ENCODE assay signal across 10 cellular contexts in the genomic region with DNA sequence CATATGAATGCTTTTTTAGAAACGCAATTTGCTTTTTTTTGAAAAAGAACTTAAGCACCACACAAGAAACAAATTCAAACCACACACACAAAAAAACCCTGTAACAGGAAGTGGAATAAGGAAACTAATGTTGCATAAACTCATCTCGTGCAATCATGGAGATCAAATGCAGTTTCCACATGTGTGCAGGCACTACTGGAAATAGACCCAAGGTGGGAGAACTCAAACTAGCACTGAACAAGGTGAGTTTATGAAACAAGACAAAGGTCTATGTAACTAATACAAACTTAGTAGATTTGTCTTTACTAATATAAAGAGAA. TPM values are rescaled to one million over a fixed set of nuclear protein-coding genes. Genes with fewer than 3 reads are reported as not detected.
DNase-seq lines count a peak whose midpoint lies in the region; ATAC-seq and TF ChIP-seq lines count a peak whose summit lies in the region.
"Had no signal": no experiment of that assay in that cellular context is flagged by ENCODE, and none has a peak within 500 bp of the region (broad histone marks: within the 10 kb centered on the region; RNA-seq: fewer than 3 reads in every experiment).

No MANE protein-coding gene starts in this region.

- H3F3A ChIP-seq in smooth muscle cell (ENCODE audit: low read depth), result peaks cover 8% of the 10 kb centered on the region

- H3K27ac ChIP-seq in smooth muscle cell (ENCODE audit: low read depth), result peak overlapping the region; percentile 0

- H3K9ac ChIP-seq in smooth muscle cell (ENCODE audit: low read depth), result no peak overlapping the region

- DNase-seq in activated CD4-positive, alpha-beta T cell treated with anti-CD3 and anti-CD28 coated beads for 36 hours, result no peak
- no peak for DNase-seq in activated CD4-positive, alpha-beta T cell treated with anti-CD3 and anti-CD28 coated beads, Interleukin-2, amount 50 U/mL, for 48 hours
- no peak for DNase-seq in activated B cell treated with CpG ODN at 0.5 μM for 24 hours
- no peak for DNase-seq in smooth muscle cell (lab: John Stamatoyannopoulos, UW; ENCODE audit: unreplicated experiment)
- DNase-seq in EL, result no peak
- no peak for DNase-seq in chondrocyte (ENCODE audit: low spot score)
- no peak for DNase-seq in NCI-H345 (lab: John Stamatoyannopoulos, UW)
- DNase-seq: activated CD4-positive, CD25-positive, alpha-beta regulatory T cell had no signal

- no peaks in the 10 kb centered on the region for H3K27me3 Mint-ChIP-seq in activated CD4-positive, alpha-beta T cell treated with anti-CD3 and anti-CD28 coated beads for 36 hours
- H3K27me3 Mint-ChIP-seq in activated B cell treated with CpG ODN at 0.5 μM for 24 hours, result no peaks in the 10 kb centered on the region
- no peaks in the 10 kb centered on the region for H3K27me3 Mint-ChIP-seq in chondrocyte (ENCODE audit: low read depth)

- H3K79me2 ChIP-seq in smooth muscle cell (ENCODE audit: low read depth), result peaks cover 7% of the 10 kb centered on the region

- no peaks in the 10 kb centered on the region for H3K36me3 ChIP-seq in smooth muscle cell (ENCODE audit: low read depth)

- intact Hi-C loops in activated CD4-positive, alpha-beta T cell treated with anti-CD3 and anti-CD28 coated beads for 36 hours (cut with DNase I, micrococcal nuclease), result loop anchor here in 1 of 2 experiments (1.0 kb wide), 1 partner anchor 18 kb away; the partner anchor contains the start of gene NIN
- intact Hi-C loops in activated B cell treated with CpG ODN at 0.5 μM for 24 hours (cut with micrococcal nuclease), result loop anchor here (1.0 to 2.0 kb wide), 5 partner anchors 9 to 47 kb away; partner anchors contain the start of gene NIN

- H3K9me3 Mint-ChIP-seq in activated CD4-positive, alpha-beta T cell treated with anti-CD3 and anti-CD28 coated beads for 36 hours (ENCODE audit: low read depth), result peaks cover 10% of the 10 kb centered on the region
- H3K9me3 Mint-ChIP-seq in activated B cell treated with CpG ODN at 0.5 μM for 24 hours, result peaks cover 5% of the 10 kb centered on the region
- peaks cover 12% of the 10 kb centered on the region for H3K9me3 Mint-ChIP-seq in chondrocyte (ENCODE audit: low read depth)

- POLR2A ChIA-PET in activated CD4-positive, alpha-beta T cell treated with anti-CD3 and anti-CD28 coated beads for 36 hours (lab: Charles Lee), result no interaction called here
- POLR2A ChIA-PET in activated B cell treated with CpG ODN at 0.5 μM for 24 hours (lab: Charles Lee), result interaction anchor here (1.8 to 4.6 kb wide), 3 partner anchors 9 to 23 kb away, joined by 8 to 30 read pairs (median 10); no protein-coding TSS in a partner anchor

- H3K4me1 Mint-ChIP-seq in activated CD4-positive, alpha-beta T cell treated with anti-CD3 and anti-CD28 coated beads for 36 hours, result peaks cover 39% of the 10 kb centered on the region
- H3K4me1 Mint-ChIP-seq in activated B cell treated with CpG ODN at 0.5 μM for 24 hours, result peaks cover 67% of the 10 kb centered on the region
- peaks cover 14% of the 10 kb centered on the region for H3K4me1 Mint-ChIP-seq in chondrocyte (ENCODE audit: low read depth)

- H3K4me3 ChIP-seq in smooth muscle cell, result no peak overlapping the region

- peaks cover 36% of the 10 kb centered on the region for H3K36me3 Mint-ChIP-seq in activated CD4-positive, alpha-beta T cell treated with anti-CD3 and anti-CD28 coated beads for 36 hours (ENCODE audit: low read depth)
- H3K36me3 Mint-ChIP-seq in activated B cell treated with CpG ODN at 0.5 μM for 24 hours (ENCODE audit: low read depth), result peaks cover 45% of the 10 kb centered on the region
- peaks cover 9% of the 10 kb centered on the region for H3K36me3 Mint-ChIP-seq in chondrocyte (ENCODE audit: low read depth)

- H3K4me2 ChIP-seq in smooth muscle cell, result no peak overlapping the region

- peaks cover 3% of the 10 kb centered on the region for H3K4me1 ChIP-seq in smooth muscle cell (ENCODE audit: low read depth)

- no peaks in the 10 kb centered on the region for H4K20me1 ChIP-seq in smooth muscle cell (ENCODE audit: low read depth)

- no peak for TF ChIP-seq CTCF in activated B cell treated with CpG ODN at 0.5 μM for 24 hours (IDR thresholded peaks at IDR 0.05)
- TF ChIP-seq CTCF in smooth muscle cell (IDR thresholded peaks at IDR 0.05; ENCODE audit: borderline replicate concordance, insufficient read depth, poor library complexity, severe bottlenecking), result no peak
- TF ChIP-seq CTCF in chondrocyte (IDR thresholded peaks at IDR 0.05), result no peak

- no peak overlapping the region for H2AFZ ChIP-seq in smooth muscle cell (ENCODE audit: low read depth)

- H3K27ac Mint-ChIP-seq in activated CD4-positive, alpha-beta T cell treated with anti-CD3 and anti-CD28 coated beads for 36 hours, result peak overlapping the region; percentile 95
- H3K27ac Mint-ChIP-seq in activated B cell treated with CpG ODN at 0.5 μM for 24 hours (peak overlapping the region; percentile 92), chondrocyte (ENCODE audit: unreplicated experiment) (no peak overlapping the region)

- peak; percentile 83 for ATAC-seq in activated CD4-positive, alpha-beta T cell treated with anti-CD3 and anti-CD28 coated beads for 36 hours
- ATAC-seq in HG03060 (IDR thresholded peaks at IDR 0.05; ENCODE audit: low read depth, unreplicated experiment) (peak; percentile 73), activated B cell treated with CpG ODN at 0.5 μM for 24 hours (ENCODE audit: low read depth) (peak; percentile 76)

- peak overlapping the region; percentile 54 for H3K4me3 Mint-ChIP-seq in activated CD4-positive, alpha-beta T cell treated with anti-CD3 and anti-CD28 coated beads for 36 hours
- H3K4me3 Mint-ChIP-seq in activated B cell treated with CpG ODN at 0.5 μM for 24 hours, result peak overlapping the region; percentile 80
- no peak overlapping the region for H3K4me3 Mint-ChIP-seq in chondrocyte (ENCODE audit: unreplicated experiment)

- H3K9me3 ChIP-seq in smooth muscle cell (replicated peaks; ENCODE audit: low read depth), result no peaks in the 10 kb centered on the region

- CTCF ChIA-PET in activated CD4-positive, alpha-beta T cell treated with anti-CD3 and anti-CD28 coated beads for 36 hours (lab: Charles Lee), result interaction anchor here (1.0 to 2.0 kb wide), 2 partner anchors 12 to 47 kb away, joined by 4 to 7 read pairs; no protein-coding TSS in a partner anchor
- CTCF ChIA-PET in activated B cell treated with CpG ODN at 0.5 μM for 24 hours (lab: Charles Lee), result interaction anchor here (4.1 kb wide), 1 partner anchor 47 kb away, joined by 22 read pairs; no protein-coding TSS in a partner anchor

- WGBS in smooth muscle cell (ENCODE audit: low lambda C conversion rate), result 66% methylated on average over 2 of the region's 2 CpGs

- H3K27me3 ChIP-seq in smooth muscle cell (ENCODE audit: low read depth), result no peaks in the 10 kb centered on the region

RNA-seq across cellular contexts. Expression of gene NIN, which starts 17.5 kb away (rescaled TPM):
- total RNA-seq in activated CD4-positive, alpha-beta T cell treated with anti-CD3 and anti-CD28 coated beads for 36 hours, result 10 to 100 TPM; 47.5 to 53.8 TPM
- total RNA-seq in activated B cell treated with CpG ODN at 0.5 μM for 24 hours (145 and 156 TPM in 2 replicates), smooth muscle cell (14.9 and 25.6 TPM in 2 replicates), chondrocyte (43.5 to 46.9 TPM (median 45.0 TPM) in 3 replicates)
- polyA plus RNA-seq in smooth muscle cell, result 7.5 and 9.3 TPM in 2 replicates

RNA-seq across cellular contexts. Expression of gene ABHD12B, which starts 58.3 kb away (rescaled TPM):
- total RNA-seq in activated CD4-positive, alpha-beta T cell treated with anti-CD3 and anti-CD28 coated beads for 36 hours, result not detected
- total RNA-seq in activated B cell treated with CpG ODN at 0.5 μM for 24 hours (not detected in 2 replicates), smooth muscle cell (not detected in 2 replicates), chondrocyte (not detected in 3 replicates)
- polyA plus RNA-seq in smooth muscle cell, result 0.31 TPM in 1 of 2 replicates, not detected in the other
- total RNA-seq: A172 had no signal
